ENCODE assay signal across 16 cellular contexts in genomic region chr11:102309621-102310541, GRCh38. TPM values are rescaled to one million over a fixed set of nuclear protein-coding genes. Genes with fewer than 3 reads are reported as not detected.
DNase-seq lines count a peak whose midpoint lies in the region; ATAC-seq and TF ChIP-seq lines count a peak whose summit lies in the region.
"Had no signal": no experiment of that assay in that cellular context is flagged by ENCODE, and none has a peak within 500 bp of the region (broad histone marks: within the 10 kb centered on the region; RNA-seq: fewer than 3 reads in every experiment).

No MANE protein-coding gene starts in this region.

- H3K27me3 Mint-ChIP-seq in T-helper 17 cell (no peaks in the 10 kb centered on the region), naive B cell (no peaks in the 10 kb centered on the region)

- H3K4me1 Mint-ChIP-seq in T-helper 17 cell (peaks cover 36% of the 10 kb centered on the region), naive B cell (peaks cover 39 to 84% (median 49%) of the 10 kb centered on the region in 3 donors)

- H3K9me2 ChIP-seq in HCT116 (ENCODE audit: insufficient read depth): no peaks in the 10 kb centered on the region

- H3K79me2 ChIP-seq in HCT116 (ENCODE audit: insufficient read depth, low read length): no peaks in the 10 kb centered on the region

- POLR2A ChIA-PET in HCT116 (lab: Charles Lee): no interaction called here

- no peaks in the 10 kb centered on the region for H4K20me1 ChIP-seq in HCT116 (ENCODE audit: insufficient read depth)

- peak; percentile 3 to 57 (median 46); a peak in 4 of 6 replicates for TF ChIP-seq CTCF in HCT116 (IDR thresholded peaks at IDR 0.05 in 2 of 3, conservative IDR thresholded peaks at IDR 0.05 in 1 of 3; ENCODE audit: borderline replicate concordance in 1 of 3, insufficient read depth in 1 of 3, low read depth in 2 of 3, low read length in 2 of 3)
- no peak for TF ChIP-seq CTCF in GM13977 (IDR thresholded peaks at IDR 0.05; ENCODE audit: extremely low read depth, insufficient read depth, missing control alignments)

- H2AFZ ChIP-seq in HCT116 (ENCODE audit: low read depth, low read length, poor library complexity, severe bottlenecking): no peak overlapping the region

- no peak overlapping the region for H3K9ac ChIP-seq in HCT116 (ENCODE audit: low read length)

- no TSS peak for BruUV-seq in HCT116 (replicated peaks; lab: Mats Ljungman, UMichigan)

- H3K4me3 Mint-ChIP-seq in T-helper 17 cell: no peak overlapping the region
- peak overlapping the region in 2 of 8 donors; percentile 53 to 76 for H3K4me3 Mint-ChIP-seq in naive B cell
- H3K4me3 Mint-ChIP-seq: activated T-helper 1 cell treated with anti-CD3 and anti-CD28 coated beads, Interleukin-12 subunit alpha, Interleukin-12 subunit beta, Interleukin-2, Interleukin-4 antibody, amounts not matched to agents 30 ng/mL and 10 ng/mL and 1 ng/mL, durations not matched to agents 14 hours and 24 hours and 36 hours had no signal

- TF ChIP-seq RAD21 in HCT116 (IDR thresholded peaks at IDR 0.05; ENCODE audit: low read depth): no peak

- RAD21 ChIA-PET in HCT116 (lab: Charles Lee; ENCODE audit: low non-redundant PET in 1 of 2, low total read pairs in 2 of 2, uncharacterized antibody in 2 of 2, unreplicated experiment in 2 of 2): no interaction called here

- CTCF ChIA-PET in HCT116 (lab: Charles Lee): interaction anchor here (3.6 kb wide), 1 partner anchor 16 kb away, joined by 17 read pairs; no protein-coding TSS in a partner anchor

- H3K36me3 ChIP-seq in HCT116 (ENCODE audit: control insufficient read depth in 1 of 2, insufficient read depth in 2 of 2, low read length in 2 of 2): no peaks in the 10 kb centered on the region
- H3K36me3 ChIP-seq: left lung, neutrophil had no signal

- in situ Hi-C loops in GM13977 (cut with MboI; ENCODE audit: low pct_unique_long_range_greater_than_20kb, low sequenced_read_pairs, unreplicated experiment): no loop called here

- peak; percentile 32 for DNase-seq in DMS53 (lab: John Stamatoyannopoulos, UW)
- no peak for DNase-seq in DMS53 treated with DMSO at 0.1 percent for 48 hours (lab: John Stamatoyannopoulos, UW; ENCODE audit: unreplicated experiment)
- DNase-seq in HCT116 (ENCODE audit: low read depth, low spot score): no peak
- DNase-seq in T-helper 17 cell: no peak
- DNase-seq in naive B cell: no peak
- no peak for DNase-seq in GM13977 (ENCODE audit: low spot score)
- no peak for DNase-seq in NCI-H748 (lab: John Stamatoyannopoulos, UW; ENCODE audit: unreplicated experiment)
- DNase-seq: 8988T, head of caudate nucleus, left lung, SHP77 treated with DMSO at 0.1 percent for 48 hours, trophoblast cell had no signal

- H3K9me3 ChIP-seq in HCT116 (ENCODE audit: control insufficient read depth in 1 of 2, insufficient read depth in 1 of 2, low read depth in 1 of 2, low read length in 2 of 2): no peaks in the 10 kb centered on the region
- H3K9me3 ChIP-seq in T-helper 17 cell (ENCODE audit: control insufficient read depth, low read length, poor library complexity, severe bottlenecking): no peaks in the 10 kb centered on the region
- H3K9me3 ChIP-seq: left lung, neutrophil had no signal

- no peak for TF ChIP-seq POLR2A in HCT116 (IDR thresholded peaks at IDR 0.05; ENCODE audit: borderline replicate concordance, extremely low read depth, insufficient read depth, insufficient read length)

- no peak overlapping the region for H3K4me3 ChIP-seq in HCT116 (replicated peaks in 1 of 2; ENCODE audit: low read depth in 1 of 2, low read length in 2 of 2)
- H3K4me3 ChIP-seq: left lung, smooth muscle cell had no signal

- no peak overlapping the region for H3K27ac ChIP-seq in HCT116 (ENCODE audit: low read depth, low read length)
- H3K27ac ChIP-seq: left lung, neutrophil had no signal

- intact Hi-C loops in HCT116 (cut with micrococcal nuclease): no loop called here

- ATAC-seq in HCT116 (0 out of 2 replicates have a peak, but pooled peaks have one; percentile 24), T-helper 17 cell (no peak), naive B cell (ENCODE audit: low read depth in 2 of 2) (no peak), GM19023 (IDR thresholded peaks at IDR 0.05; ENCODE audit: unreplicated experiment) (no peak)
- ATAC-seq: left lung had no signal

- H3K9me3 Mint-ChIP-seq in naive B cell: peaks cover 0 to 3% (median 0%) of the 10 kb centered on the region in 7 donors
- H3K9me3 Mint-ChIP-seq: activated T-helper 1 cell treated with anti-CD3 and anti-CD28 coated beads, Interleukin-12 subunit alpha, Interleukin-12 subunit beta, Interleukin-2, Interleukin-4 antibody, amounts not matched to agents 30 ng/mL and 10 ng/mL and 1 ng/mL, durations not matched to agents 14 hours and 24 hours and 36 hours had no signal

- peaks cover 3% of the 10 kb centered on the region for H3K36me3 Mint-ChIP-seq in T-helper 17 cell (ENCODE audit: low read depth)
- H3K36me3 Mint-ChIP-seq in naive B cell: no peaks in the 10 kb centered on the region

- no peaks in the 10 kb centered on the region for H3K27me3 ChIP-seq in HCT116 (ENCODE audit: insufficient read depth, low read length)
- H3K27me3 ChIP-seq: left lung, neutrophil had no signal

- H3K4me2 ChIP-seq in HCT116 (ENCODE audit: low read length): no peak overlapping the region
- H3K4me2 ChIP-seq: smooth muscle cell had no signal

- H3K4me1 ChIP-seq in HCT116 (ENCODE audit: control insufficient read depth in 1 of 2, insufficient read depth in 2 of 2, low read length in 2 of 2): peaks cover 9 to 37% of the 10 kb centered on the region in 2 experiments

- peak overlapping the region; percentile 59 for H3K27ac Mint-ChIP-seq in T-helper 17 cell
- H3K27ac Mint-ChIP-seq in naive B cell: peak overlapping the region in 4 of 6 donors; percentile 49 to 91 (median 74)
- H3K27ac Mint-ChIP-seq: activated T-helper 1 cell treated with anti-CD3 and anti-CD28 coated beads, Interleukin-12 subunit alpha, Interleukin-12 subunit beta, Interleukin-2, Interleukin-4 antibody, amounts not matched to agents 30 ng/mL and 10 ng/mL and 1 ng/mL, durations not matched to agents 14 hours and 24 hours and 36 hours had no signal

TF ChIP-seq in HCT116, 20 proteins besides CTCF, POLR2A, EP300 and RAD21:
- TF ChIP-seq CEBPB (IDR thresholded peaks at IDR 0.05; ENCODE audit: low read depth): peak; percentile 61; the same call in 1 of the 2 replicates
- TF ChIP-seq SRF (IDR thresholded peaks at IDR 0.05; ENCODE audit: low read depth): no peak
TF ChIP-seq in HCT116: peak in this region for 1.

RNA-seq across cellular contexts. Expression of gene BIRC3, which starts 7.4 kb away (rescaled TPM):
- 4.7 TPM for total RNA-seq in HCT116 (2021; ENCODE audit: unreplicated experiment)
- polyA plus RNA-seq in HCT116 (2012): 1.3 and 1.5 TPM in 2 replicates
- 100 to 1,000 TPM; 117 to 139 TPM for total RNA-seq in T-helper 17 cell
- 100 to 1,000 TPM; 181 to 263 (median 232) TPM for polyA plus RNA-seq in naive B cell (ENCODE audit: low read depth in 6 of 6)

RNA-seq across cellular contexts. Expression of gene BIRC2, which starts 37.1 kb away (rescaled TPM):
- 32.6 TPM for total RNA-seq in HCT116 (2021; ENCODE audit: unreplicated experiment)
- polyA plus RNA-seq in HCT116 (2012): 17.2 and 21.4 TPM in 2 replicates
- total RNA-seq in T-helper 17 cell: 10 to 100 TPM; 76.6 to 77.9 TPM
- 10 to 100 TPM; 28.2 to 43.9 (median 35.6) TPM for polyA plus RNA-seq in naive B cell (ENCODE audit: low read depth in 6 of 6)

Comparison
In these comparisons a context has a peak if more than half of its experiments do, and no peak if none do; other contexts are left out.
1. RNA of gene BIRC3, which starts 7.4 kb away (total RNA-seq): 117 to 139 TPM in T-helper 17 cell; 4.7 TPM in HCT116 (single experiment); every median in the first group is over 10 times any median in the second.